In the genomic region with DNA sequence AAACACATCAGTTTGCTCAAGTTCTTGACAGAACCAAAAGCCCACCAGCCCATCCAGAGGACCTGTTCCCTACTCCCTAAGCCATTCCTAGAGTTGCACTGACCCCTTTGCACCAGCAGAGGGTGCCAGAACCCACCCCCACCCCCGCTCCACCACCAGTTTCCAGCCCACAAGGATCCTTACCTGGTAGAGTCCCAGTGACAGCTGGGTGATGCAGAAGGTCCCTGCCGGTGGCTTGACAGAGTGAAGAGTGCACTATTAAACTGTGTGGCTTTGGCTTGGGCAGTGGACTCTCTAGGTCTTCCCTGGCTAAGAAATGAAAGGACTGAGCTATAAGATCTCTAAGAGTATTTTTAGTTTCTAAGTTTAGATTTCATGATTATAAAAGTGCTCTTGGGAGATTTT, we compare ENCODE assay signal across 8 cellular contexts.
A peak's percentile ranks its signal among the peaks of the same experiment; 100 is the strongest.
DNase-seq lines count a peak whose midpoint lies in the region; ATAC-seq and TF ChIP-seq lines count a peak whose summit lies in the region.

No MANE protein-coding gene starts in this region.

- H3K36me3 ChIP-seq in hepatocyte (replicated peaks; ENCODE audit: insufficient read depth, low read depth) (no peaks in the 10 kb centered on the region), spleen (no peaks in the 10 kb centered on the region)

- H3K27me3 Mint-ChIP-seq in T-cell = no peaks in the 10 kb centered on the region

- TF ChIP-seq POLR2A in spleen (IDR thresholded peaks at IDR 0.05) = no peak

- DNase-seq in NCI-H1048 (lab: John Stamatoyannopoulos, UW) (peak; percentile 6), T-cell (peak; percentile 5 to 65 (median 45)), amniotic epithelial cell (ENCODE audit: low read depth) (peak; percentile 22), hepatocyte (ENCODE audit: low spot score) (peak; percentile 70), spleen (peak; percentile 81)

- H3K4me1 ChIP-seq in hepatocyte (ENCODE audit: insufficient read depth) = no peaks in the 10 kb centered on the region
- peaks cover 0 to 6% (median 4%) of the 10 kb centered on the region in 6 donors for H3K4me1 ChIP-seq in spleen

- no peak overlapping the region for H3K4me3 Mint-ChIP-seq in T-cell

- no peak overlapping the region for H3K4me3 ChIP-seq in GM12875 (ENCODE audit: low read depth, low read length)
- H3K4me3 ChIP-seq in hepatocyte = no peak overlapping the region
- no peak overlapping the region for H3K4me3 ChIP-seq in spleen

- intact Hi-C loops in spleen (cut with DNase I; ENCODE audit: low total_unique reads) = loop anchor here (5.0 kb wide), 1 partner anchor 420 kb away; no protein-coding TSS in a partner anchor

- H4K20me1 ChIP-seq in hepatocyte (ENCODE audit: insufficient read depth, poor library complexity, severe bottlenecking) = no peaks in the 10 kb centered on the region

- no peaks in the 10 kb centered on the region for H3K9me3 ChIP-seq in hepatocyte (ENCODE audit: low read depth)
- no peaks in the 10 kb centered on the region for H3K9me3 ChIP-seq in spleen

- H3K27ac Mint-ChIP-seq in T-cell = no peak overlapping the region

- no peaks in the 10 kb centered on the region for H3K79me2 ChIP-seq in hepatocyte

- peak; percentile 96 for TF ChIP-seq CTCF in GM12875 (IDR thresholded peaks at IDR 0.05; ENCODE audit: borderline replicate concordance, insufficient read depth, low read depth, low read length)
- TF ChIP-seq CTCF in hepatocyte (IDR thresholded peaks at IDR 0.05; ENCODE audit: poor library complexity) = peak; percentile 89
- TF ChIP-seq CTCF in spleen (IDR thresholded peaks at IDR 0.05 in 8 of 11, conservative IDR thresholded peaks at IDR 0.05 in 3 of 11) = peak; percentile 66 to 94 (median 87)

- CTCF ChIA-PET in T-cell (lab: Charles Lee) = interaction anchor here (0.5 to 2.1 kb wide), 14 partner anchors 10 to 485 kb away, joined by 3 to 14 read pairs (median 4); partner anchors contain the start of gene RAD51C (in 1 of the 2)

- H3K27ac ChIP-seq in hepatocyte (no peak overlapping the region), spleen (no peak overlapping the region)

- H3K4me1 Mint-ChIP-seq in T-cell = peaks cover 0 to 2% (median 2%) of the 10 kb centered on the region in 3 donors

- 3% methylated on average over 2 of the region's 2 CpGs for WGBS in hepatocyte (ENCODE audit: low lambda C conversion rate, missing lambda C conversion rate)
- WGBS in spleen, 5 donors = 0 to 14% (median 2%) methylated on average over 2 of the region's 2 CpGs

- H3K9me2 ChIP-seq in hepatocyte (replicated peaks; ENCODE audit: insufficient read depth) = no peaks in the 10 kb centered on the region

- POLR2A ChIA-PET in T-cell (lab: Charles Lee) = interaction anchor here (0.6 kb wide), 2 partner anchors 44 to 408 kb away, joined by 3 to 6 read pairs; no protein-coding TSS in a partner anchor

- H3K9me3 Mint-ChIP-seq in T-cell = no peaks in the 10 kb centered on the region

- H3K4me2 ChIP-seq in hepatocyte = no peak overlapping the region

- no peaks in the 10 kb centered on the region for H3K36me3 Mint-ChIP-seq in T-cell

- H2AFZ ChIP-seq in hepatocyte = no peak overlapping the region

- ATAC-seq in T-cell (replicated peaks in 1 of 4) = peak; percentile 71 to 85 (median 77)
- ATAC-seq in GM18858 (IDR thresholded peaks at IDR 0.05; ENCODE audit: unreplicated experiment) = no peak
- ATAC-seq in GM18873 (IDR thresholded peaks at IDR 0.05; ENCODE audit: low FRiP score, unreplicated experiment) = no peak

- no peaks in the 10 kb centered on the region for H3K27me3 ChIP-seq in hepatocyte
- no peaks in the 10 kb centered on the region for H3K27me3 ChIP-seq in spleen (replicated peaks in 1 of 7)

Comparison
In these comparisons a context has a peak if more than half of its experiments do, and no peak if none do; other contexts are left out.
1. DNase-seq: peak in every context shown above with its lines; median percentile 81 in spleen; 70 in hepatocyte; 45 in T-cell; 22 in amniotic epithelial cell; 6 in NCI-H1048.
2. ATAC-seq: peak in T-cell (4 of 4); none in GM18858 (single experiment) and GM18873 (single experiment).
3. Peak in every context shown above with its lines, with median percentiles within 50 percentile points of each other: CTCF ChIP-seq.